In the genomic region with DNA sequence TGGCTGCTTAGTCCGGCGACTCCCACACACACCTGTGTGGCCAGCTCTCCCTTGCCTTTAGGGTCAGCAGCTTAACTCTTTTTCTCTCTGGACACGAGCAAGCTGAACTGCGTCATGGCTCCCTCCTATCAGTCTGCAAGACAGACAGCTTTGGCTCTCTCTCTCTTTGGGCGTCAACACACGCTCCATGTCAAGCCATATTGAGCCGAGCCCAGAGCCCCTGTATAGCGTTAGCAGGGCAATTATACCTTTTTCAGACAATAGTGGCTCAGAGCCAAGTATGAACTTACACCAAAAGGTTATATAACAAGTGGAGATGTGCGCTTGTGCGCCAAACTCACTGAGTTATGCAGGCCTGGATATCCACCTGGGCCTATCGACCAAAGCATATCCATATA, we compare ENCODE assay signal across 25 cellular contexts. TPM values are rescaled to one million over a fixed set of nuclear protein-coding genes. Genes with fewer than 3 reads are reported as not detected.
DNase-seq lines count a peak whose midpoint lies in the region; ATAC-seq, FAIRE-seq and TF ChIP-seq lines count a peak whose summit lies in the region.
"Had no signal": no experiment of that assay in that cellular context is flagged by ENCODE, and none has a peak within 500 bp of the region (broad histone marks: within the 10 kb centered on the region; RNA-seq: fewer than 3 reads in every experiment).

No MANE protein-coding gene starts in this region.

- H3K4me2 ChIP-seq in GM23338, result no peak overlapping the region
- H3K4me2 ChIP-seq: A549; BLaER1 treated with 17β-estradiol and CSF1 and Interleukin-3, amounts not matched to agents 10 nM and 100 nM had no signal

- POLR2A ChIA-PET in MCF 10A (lab: Yijun Ruan, JAX), result no interaction called here

- H3K4me3 Mint-ChIP-seq in GM23338 (no peak overlapping the region), MCF 10A (ENCODE audit: unreplicated experiment) (no peak overlapping the region)
- H3K4me3 Mint-ChIP-seq: CD14-positive monocyte; CD4-positive, alpha-beta T cell; HFFc6 had no signal

- H3K9me3 Mint-ChIP-seq in GM23338 (peaks cover 32% of the 10 kb centered on the region), MCF 10A (ENCODE audit: unreplicated experiment) (no peaks in the 10 kb centered on the region)
- H3K9me3 Mint-ChIP-seq: HFFc6 had no signal

- no peaks in the 10 kb centered on the region for H3K4me1 Mint-ChIP-seq in GM23338
- H3K4me1 Mint-ChIP-seq in MCF 10A (ENCODE audit: insufficient read depth, unreplicated experiment), result no peaks in the 10 kb centered on the region
- H3K4me1 Mint-ChIP-seq: CD14-positive monocyte had no signal

- H3K4me1 ChIP-seq in GM23338 (ENCODE audit: insufficient read depth), result no peaks in the 10 kb centered on the region
- H3K4me1 ChIP-seq: BE2C; BLaER1 treated with 17β-estradiol and CSF1 and Interleukin-3, amounts not matched to agents 10 nM and 100 nM; HAP-1 had no signal

- H3K27ac Mint-ChIP-seq in GM23338, result no peak overlapping the region
- no peak overlapping the region for H3K27ac Mint-ChIP-seq in MCF 10A (ENCODE audit: low read depth, unreplicated experiment)
- H3K27ac Mint-ChIP-seq: CD14-positive monocyte; CD4-positive, alpha-beta T cell; HFFc6 had no signal

- no peaks in the 10 kb centered on the region for H3K27me3 ChIP-seq in GM23338 (ENCODE audit: insufficient read depth)
- H3K27me3 ChIP-seq: BE2C; BLaER1 treated with 17β-estradiol and CSF1 and Interleukin-3, amounts not matched to agents 10 nM and 100 nM had no signal

- H3K9me2 ChIP-seq in GM23338 (ENCODE audit: insufficient read depth), result no peaks in the 10 kb centered on the region

- H3K27ac ChIP-seq in GM23338 (ENCODE audit: low read depth), result no peak overlapping the region
- H3K27ac ChIP-seq: A549; BLaER1 treated with 17β-estradiol and CSF1 and Interleukin-3, amounts not matched to agents 10 nM and 100 nM; GM23248 had no signal

- CTCF ChIA-PET in MCF 10A (lab: Yijun Ruan, JAX), result interaction anchor here (1.7 kb wide), 1 partner anchor 9 kb away, joined by 5 read pairs; no protein-coding TSS in a partner anchor

- ATAC-seq in GM23338 (no peak), HG03039 (IDR thresholded peaks at IDR 0.05; ENCODE audit: unreplicated experiment) (no peak)

- DNase-seq in NCI-H748 (lab: John Stamatoyannopoulos, UW; ENCODE audit: unreplicated experiment) (peak; percentile 5), NCI-H748 treated with DMSO at 0.1 percent for 48 hours (lab: John Stamatoyannopoulos, UW) (no peak), GM23338 (ENCODE audit: low spot score) (no peak), left kidney (ENCODE audit: low read depth, low spot score) (peak; percentile 53), urothelium cell line (ENCODE audit: low spot score) (no peak), MCF 10A (ENCODE audit: unreplicated experiment) (no peak)
- DNase-seq: 8988T; ACHN; AML-193; BE2C; CD4-positive, alpha-beta T cell; COR-L47; DMS153; DND-41; GM23248; HFFc6 had no signal

- no peak overlapping the region for H3K4me3 ChIP-seq in GM23338
- H3K4me3 ChIP-seq: A549; BLaER1 treated with 17β-estradiol and CSF1 and Interleukin-3, amounts not matched to agents 10 nM and 100 nM; GM23248; HAP-1 had no signal

- BruUV-seq in MCF 10A (replicated peaks; lab: Mats Ljungman, UMichigan), result no TSS peak

- H3K79me2 ChIP-seq in GM23338 (replicated peaks; ENCODE audit: insufficient read depth), result no peaks in the 10 kb centered on the region

- H2AFZ ChIP-seq in GM23338, result peak overlapping the region; percentile 28; the same call in 1 of the 2 replicates
- H2AFZ ChIP-seq: GM23248 had no signal

- H3K27me3 Mint-ChIP-seq in GM23338 (ENCODE audit: insufficient read depth, low read depth, poor library complexity), result peaks cover 2% of the 10 kb centered on the region
- no peaks in the 10 kb centered on the region for H3K27me3 Mint-ChIP-seq in MCF 10A (ENCODE audit: insufficient read depth, unreplicated experiment)
- H3K27me3 Mint-ChIP-seq: CD4-positive, alpha-beta T cell had no signal

- FAIRE-seq in urothelium cell line (lab: Jason Lieb, UNC), result peak; percentile 79
- FAIRE-seq: A549, G401.6, GM12892, GM19239, H54 had no signal

- H3F3A ChIP-seq in GM23338 (replicated peaks; ENCODE audit: low read depth), result no peaks in the 10 kb centered on the region

- H3K36me3 Mint-ChIP-seq in GM23338 (ENCODE audit: low read depth) (peaks cover 24% of the 10 kb centered on the region), MCF 10A (ENCODE audit: insufficient read depth, unreplicated experiment) (peaks cover 6% of the 10 kb centered on the region)
- H3K36me3 Mint-ChIP-seq: CD14-positive monocyte had no signal

- H3K36me3 ChIP-seq in GM23338 (ENCODE audit: insufficient read depth), result no peaks in the 10 kb centered on the region
- H3K36me3 ChIP-seq: BE2C, HAP-1 had no signal

- TF ChIP-seq CTCF in GM23338 (conservative IDR thresholded peaks at IDR 0.05; ENCODE audit: low read depth in 2 of 2) (no peak), MCF 10A (IDR thresholded peaks at IDR 0.05; ENCODE audit: unreplicated experiment) (no peak)

- intact Hi-C loops in MCF 10A (cut with micrococcal nuclease), result no loop called here

- H4K20me1 ChIP-seq in GM23338 (replicated peaks; ENCODE audit: insufficient read depth), result no peaks in the 10 kb centered on the region
- H4K20me1 ChIP-seq: BLaER1 treated with 17β-estradiol and CSF1 and Interleukin-3, amounts not matched to agents 10 nM and 100 nM had no signal

TF ChIP-seq in GM23338, 12 proteins besides CTCF, POLR2A, EP300 and RAD21 (continues in another document):
- TF ChIP-seq, protein P1, sequence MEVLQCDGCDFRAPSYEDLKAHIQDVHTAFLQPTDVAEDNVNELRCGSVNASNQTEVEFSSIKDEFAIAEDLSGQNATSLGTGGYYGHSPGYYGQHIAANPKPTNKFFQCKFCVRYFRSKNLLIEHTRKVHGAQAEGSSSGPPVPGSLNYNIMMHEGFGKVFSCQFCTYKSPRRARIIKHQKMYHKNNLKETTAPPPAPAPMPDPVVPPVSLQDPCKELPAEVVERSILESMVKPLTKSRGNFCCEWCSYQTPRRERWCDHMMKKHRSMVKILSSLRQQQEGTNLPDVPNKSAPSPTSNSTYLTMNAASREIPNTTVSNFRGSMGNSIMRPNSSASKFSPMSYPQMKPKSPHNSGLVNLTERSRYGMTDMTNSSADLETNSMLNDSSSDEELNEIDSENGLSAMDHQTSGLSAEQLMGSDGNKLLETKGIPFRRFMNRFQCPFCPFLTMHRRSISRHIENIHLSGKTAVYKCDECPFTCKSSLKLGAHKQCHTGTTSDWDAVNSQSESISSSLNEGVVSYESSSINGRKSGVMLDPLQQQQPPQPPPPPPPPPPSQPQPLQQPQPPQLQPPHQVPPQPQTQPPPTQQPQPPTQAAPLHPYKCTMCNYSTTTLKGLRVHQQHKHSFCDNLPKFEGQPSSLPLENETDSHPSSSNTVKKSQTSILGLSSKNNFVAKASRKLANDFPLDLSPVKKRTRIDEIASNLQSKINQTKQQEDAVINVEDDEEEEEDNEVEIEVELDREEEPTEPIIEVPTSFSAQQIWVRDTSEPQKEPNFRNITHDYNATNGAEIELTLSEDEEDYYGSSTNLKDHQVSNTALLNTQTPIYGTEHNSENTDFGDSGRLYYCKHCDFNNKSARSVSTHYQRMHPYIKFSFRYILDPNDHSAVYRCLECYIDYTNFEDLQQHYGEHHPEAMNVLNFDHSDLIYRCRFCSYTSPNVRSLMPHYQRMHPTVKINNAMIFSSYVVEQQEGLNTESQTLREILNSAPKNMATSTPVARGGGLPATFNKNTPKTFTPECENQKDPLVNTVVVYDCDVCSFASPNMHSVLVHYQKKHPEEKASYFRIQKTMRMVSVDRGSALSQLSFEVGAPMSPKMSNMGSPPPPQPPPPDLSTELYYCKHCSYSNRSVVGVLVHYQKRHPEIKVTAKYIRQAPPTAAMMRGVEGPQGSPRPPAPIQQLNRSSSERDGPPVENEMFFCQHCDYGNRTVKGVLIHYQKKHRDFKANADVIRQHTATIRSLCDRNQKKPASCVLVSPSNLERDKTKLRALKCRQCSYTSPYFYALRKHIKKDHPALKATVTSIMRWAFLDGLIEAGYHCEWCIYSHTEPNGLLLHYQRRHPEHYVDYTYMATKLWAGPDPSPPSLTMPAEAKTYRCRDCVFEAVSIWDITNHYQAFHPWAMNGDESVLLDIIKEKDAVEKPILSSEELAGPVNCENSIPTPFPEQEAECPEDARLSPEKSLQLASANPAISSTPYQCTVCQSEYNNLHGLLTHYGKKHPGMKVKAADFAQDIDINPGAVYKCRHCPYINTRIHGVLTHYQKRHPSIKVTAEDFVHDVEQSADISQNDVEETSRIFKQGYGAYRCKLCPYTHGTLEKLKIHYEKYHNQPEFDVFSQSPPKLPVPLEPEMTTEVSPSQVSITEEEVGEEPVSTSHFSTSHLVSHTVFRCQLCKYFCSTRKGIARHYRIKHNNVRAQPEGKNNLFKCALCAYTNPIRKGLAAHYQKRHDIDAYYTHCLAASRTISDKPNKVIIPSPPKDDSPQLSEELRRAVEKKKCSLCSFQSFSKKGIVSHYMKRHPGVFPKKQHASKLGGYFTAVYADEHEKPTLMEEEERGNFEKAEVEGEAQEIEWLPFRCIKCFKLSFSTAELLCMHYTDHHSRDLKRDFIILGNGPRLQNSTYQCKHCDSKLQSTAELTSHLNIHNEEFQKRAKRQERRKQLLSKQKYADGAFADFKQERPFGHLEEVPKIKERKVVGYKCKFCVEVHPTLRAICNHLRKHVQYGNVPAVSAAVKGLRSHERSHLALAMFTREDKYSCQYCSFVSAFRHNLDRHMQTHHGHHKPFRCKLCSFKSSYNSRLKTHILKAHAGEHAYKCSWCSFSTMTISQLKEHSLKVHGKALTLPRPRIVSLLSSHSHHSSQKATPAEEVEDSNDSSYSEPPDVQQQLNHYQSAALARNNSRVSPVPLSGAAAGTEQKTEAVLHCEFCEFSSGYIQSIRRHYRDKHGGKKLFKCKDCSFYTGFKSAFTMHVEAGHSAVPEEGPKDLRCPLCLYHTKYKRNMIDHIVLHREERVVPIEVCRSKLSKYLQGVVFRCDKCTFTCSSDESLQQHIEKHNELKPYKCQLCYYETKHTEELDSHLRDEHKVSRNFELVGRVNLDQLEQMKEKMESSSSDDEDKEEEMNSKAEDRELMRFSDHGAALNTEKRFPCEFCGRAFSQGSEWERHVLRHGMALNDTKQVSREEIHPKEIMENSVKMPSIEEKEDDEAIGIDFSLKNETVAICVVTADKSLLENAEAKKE (CRISPR knock-in tag; IDR thresholded peaks at IDR 0.05), result no peak
- TF ChIP-seq JUNB (IDR thresholded peaks at IDR 0.05; ENCODE audit: unreplicated experiment), result no peak

RNA-seq across cellular contexts. Expression of a gene that starts 34.8 kb away (rescaled TPM):
- 14.3 and 15.0 TPM in 2 replicates for total RNA-seq in GM23338 (2014; rRNA removed; shearing (Covaris generic))
- 5.1 and 9.3 TPM in 2 replicates for polyA plus RNA-seq in GM23338 (2016; fragmentation: Nextera tagmentation; extraction: Ambion mirVana)
- total RNA-seq in MCF 10A (2022), result 33.1 and 39.6 TPM in 2 replicates

RNA-seq across cellular contexts. Expression of a gene that starts 39.1 kb away (rescaled TPM):
- total RNA-seq in GM23338 (2014; rRNA removed; shearing (Covaris generic)), result 13.3 and 13.7 TPM in 2 replicates
- 7.8 and 7.9 TPM in 2 replicates for polyA plus RNA-seq in GM23338 (2016; fragmentation: Nextera tagmentation; extraction: Ambion mirVana)
- 14.3 and 16.1 TPM in 2 replicates for total RNA-seq in MCF 10A (2022)

Comparison
In these comparisons a context has a peak if more than half of its experiments do, and no peak if none do; other contexts are left out.
1. DNase-seq: peak in NCI-H748 (single experiment) and left kidney (single experiment); none in NCI-H748 treated with DMSO at 0.1 percent for 48 hours (single experiment), GM23338 (single experiment), urothelium cell line (single experiment) and MCF 10A (single experiment).